Comparison of ENCODE assay signal across 8 cellular contexts in the genomic region with DNA sequence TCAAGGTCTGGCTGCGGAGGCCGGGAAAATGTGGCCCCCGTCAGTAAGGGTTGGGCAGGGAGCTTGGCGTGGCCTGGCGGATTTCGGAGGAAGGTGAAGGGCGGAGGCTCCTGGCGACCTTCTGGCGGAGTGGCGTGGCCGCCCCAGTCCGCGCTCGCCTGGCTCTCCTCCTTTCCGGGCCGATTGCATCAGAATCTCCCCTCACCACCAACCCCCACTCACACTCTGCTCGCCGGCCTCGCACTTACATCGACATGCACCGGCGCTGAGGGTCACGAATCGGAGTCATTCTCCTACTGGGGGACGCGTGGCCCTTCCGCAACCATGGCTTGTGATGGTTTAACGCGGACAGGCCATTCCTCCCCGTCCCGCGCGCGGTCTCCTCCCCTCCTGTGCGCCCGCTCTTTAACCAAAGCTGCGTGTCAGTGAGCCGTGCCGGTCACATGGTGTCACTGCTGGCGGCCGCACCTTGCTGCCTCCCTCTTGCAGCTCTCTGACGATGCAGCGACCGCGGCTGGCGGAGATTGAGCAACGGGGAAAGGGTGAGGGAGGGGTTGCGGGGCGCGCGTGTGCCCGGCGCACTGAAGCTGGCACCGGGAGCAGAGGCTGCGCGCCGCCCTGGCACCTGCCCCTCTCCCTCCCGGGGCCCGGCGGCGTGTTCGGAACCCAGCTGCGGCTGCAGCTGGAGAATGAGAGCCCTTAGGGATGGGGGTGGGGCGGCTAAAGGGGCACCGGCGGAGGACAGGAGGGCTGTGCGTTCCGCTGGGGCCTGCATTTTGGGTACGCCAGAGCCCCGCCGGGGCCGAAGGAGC. TPM values are rescaled to one million over a fixed set of nuclear protein-coding genes. Genes with fewer than 3 reads are reported as not detected.
DNase-seq lines count a peak whose midpoint lies in the region; ATAC-seq and TF ChIP-seq lines count a peak whose summit lies in the region.

Gene SLC38A1, minus strand, starts transcription at position 427 of the 812 bp plus-strand sequence. CDS start 29,243 bp downstream, outside the sequence.

- H3K4me3 Mint-ChIP-seq in CD8-positive, alpha-beta T cell, result no peak within 1 kb of the TSS

- H3K4me3 ChIP-seq in CD8-positive, alpha-beta T cell (ENCODE audit: low read depth, low read length), result peak within 1 kb of the TSS; percentile 96
- peak within 1 kb of the TSS; percentile 70 for H3K4me3 ChIP-seq in mucosa of stomach (ENCODE audit: low read length)

- no peaks in the 10 kb centered on the region for H3K27me3 Mint-ChIP-seq in CD8-positive, alpha-beta T cell (ENCODE audit: low read depth)

- no peaks in the 10 kb centered on the region for H3K27me3 ChIP-seq in CD8-positive, alpha-beta T cell (ENCODE audit: insufficient read depth, low read length)
- H3K27me3 ChIP-seq in mucosa of stomach (ENCODE audit: control insufficient read depth, insufficient read depth, low read length), result peaks cover 20% of the 10 kb centered on the region

- H3K36me3 Mint-ChIP-seq in CD8-positive, alpha-beta T cell, result peaks cover 11% of the 10 kb centered on the region

- H3K27ac ChIP-seq in CD8-positive, alpha-beta T cell (ENCODE audit: low read depth, low read length), result peak within 1 kb of the TSS; percentile 98

- H3K9me3 Mint-ChIP-seq in CD8-positive, alpha-beta T cell, result no peaks in the 10 kb centered on the region

- intact Hi-C loops in CD8-positive, alpha-beta T cell (cut with DNase I, micrococcal nuclease), result loop anchor here (1.0 to 10.0 kb wide), 4 partner anchors 33 to 946 kb away; partner anchors contain the start of gene ARID2 (in 1 of the 2)

- peak; percentile 56 for ATAC-seq in CD8-positive, alpha-beta T cell
- ATAC-seq in GM19455 (IDR thresholded peaks at IDR 0.05; ENCODE audit: unreplicated experiment), result peak; percentile 65

- no peaks in the 10 kb centered on the region for H3K9me3 ChIP-seq in CD8-positive, alpha-beta T cell (ENCODE audit: low read length)
- no peaks in the 10 kb centered on the region for H3K9me3 ChIP-seq in mucosa of stomach (ENCODE audit: control insufficient read depth, low read length)

- peaks cover 41% of the 10 kb centered on the region for H3K4me1 Mint-ChIP-seq in CD8-positive, alpha-beta T cell (ENCODE audit: low read depth)

- CTCF ChIA-PET in CD8-positive, alpha-beta T cell (lab: Charles Lee), result interaction anchor here (0.6 to 4.6 kb wide), 14 partner anchors 23 to 143 kb away, joined by 3 to 36 read pairs (median 4); no protein-coding TSS in a partner anchor

- POLR2A ChIA-PET in CD8-positive, alpha-beta T cell (lab: Charles Lee), result interaction anchor here (0.7 to 5.5 kb wide), 37 partner anchors 9 to 1058 kb away, joined by 3 to 232 read pairs (median 7); partner anchors contain the start of genes ARID2, SCAF11 and SLC38A2

- peaks cover 55% of the 10 kb centered on the region for H3K4me1 ChIP-seq in CD8-positive, alpha-beta T cell (ENCODE audit: insufficient read depth, low read length)
- H3K4me1 ChIP-seq in mucosa of stomach (ENCODE audit: control insufficient read depth, insufficient read depth, low read length), result peaks cover 9% of the 10 kb centered on the region

- TF ChIP-seq POLR2A in erythroblast (IDR thresholded peaks at IDR 0.05; ENCODE audit: low read length), result peak; percentile 60

- peak; percentile 74 to 94 (median 89) for DNase-seq in CD8-positive, alpha-beta T cell
- DNase-seq in HK-2 (ENCODE audit: unreplicated experiment) (peak; percentile 87), NK-92 (lab: John Stamatoyannopoulos, UW; ENCODE audit: unreplicated experiment) (peak; percentile 63), erythroblast (lab: John Stamatoyannopoulos, UW) (peak; percentile 79 to 83)
- peak; percentile 87 for DNase-seq in activated CD8-positive, alpha-beta memory T cell treated with anti-CD3 and anti-CD28 coated beads, Interleukin-2, amount 50 U/mL, for 4 hours
- peak; percentile 57 for DNase-seq in stimulated activated CD8-positive, alpha-beta memory T cell treated with anti-CD3 and anti-CD28 coated beads, Interleukin-7, amount 100 ng/mL, for 24 hours (ENCODE audit: low read depth)

- no peak within 1 kb of the TSS for H3K27ac Mint-ChIP-seq in CD8-positive, alpha-beta T cell

- peak within 1 kb of the TSS; percentile 75 for H3K9ac ChIP-seq in mucosa of stomach (ENCODE audit: low read length)

- no peak for TF ChIP-seq CTCF in CD8-positive, alpha-beta T cell (IDR thresholded peaks at IDR 0.05)

- no peaks in the 10 kb centered on the region for H3K36me3 ChIP-seq in CD8-positive, alpha-beta T cell (ENCODE audit: insufficient read depth, low read length)
- H3K36me3 ChIP-seq in mucosa of stomach (ENCODE audit: control insufficient read depth, insufficient read depth, low read length), result no peaks in the 10 kb centered on the region

RNA-seq across cellular contexts. Expression of gene SLC38A1, which starts in this region (rescaled TPM):
- total RNA-seq in CD8-positive, alpha-beta T cell, result 100 to 1,000 TPM; 440 to 464 TPM

Comparison
In these comparisons a context has a peak if more than half of its experiments do, and no peak if none do; other contexts are left out.
1. Peak in every context shown above with its lines: DNase-seq, ATAC-seq, H3K4me3 ChIP-seq and H3K27ac ChIP-seq.